ENCODE assay signal across 10 cellular contexts in genomic region chr2:237315881-237316225, GRCh38.
DNase-seq lines count a peak whose midpoint lies in the region; ATAC-seq and TF ChIP-seq lines count a peak whose summit lies in the region.
"Had no signal": no experiment of that assay in that cellular context is flagged by ENCODE, and none has a peak within 500 bp of the region (broad histone marks: within the 10 kb centered on the region; RNA-seq: fewer than 3 reads in every experiment).

No MANE protein-coding gene starts in this region.

- no peaks in the 10 kb centered on the region for H3K9me3 ChIP-seq in adipocyte (ENCODE audit: control insufficient read depth, low read length)
- H3K9me3 ChIP-seq in gastroesophageal sphincter, result no peaks in the 10 kb centered on the region
- no peaks in the 10 kb centered on the region for H3K9me3 ChIP-seq in muscle layer of duodenum (ENCODE audit: control insufficient read depth in 1 of 2, low read length in 2 of 2)
- H3K9me3 ChIP-seq in testis, result no peaks in the 10 kb centered on the region
- H3K9me3 ChIP-seq in CD8-positive, alpha-beta memory T cell (ENCODE audit: low read length), result no peaks in the 10 kb centered on the region
- H3K9me3 ChIP-seq: BLaER1 had no signal

- no peaks in the 10 kb centered on the region for H3K9me3 Mint-ChIP-seq in CD8-positive, alpha-beta memory T cell
- H3K9me3 Mint-ChIP-seq: activated naive CD4-positive, alpha-beta T cell treated with anti-CD3 and anti-CD28 coated beads, Interleukin-2, amount 10 ng/mL, durations not matched to agents 7 days and 5 days had no signal

- peaks cover 0 to 2% (median 0%) of the 10 kb centered on the region in 3 donors for H3K36me3 Mint-ChIP-seq in CD8-positive, alpha-beta memory T cell
- H3K36me3 Mint-ChIP-seq: activated naive CD4-positive, alpha-beta T cell treated with anti-CD3 and anti-CD28 coated beads, Interleukin-2, amount 10 ng/mL, durations not matched to agents 7 days and 5 days had no signal

- no peak for ATAC-seq in gastroesophageal sphincter

- TF ChIP-seq EP300 in gastroesophageal sphincter (IDR thresholded peaks at IDR 0.05), result no peak

- TF ChIP-seq CTCF in gastroesophageal sphincter (IDR thresholded peaks at IDR 0.05) (no peak), testis (IDR thresholded peaks at IDR 0.05) (no peak)

- no peak overlapping the region for H3K27ac Mint-ChIP-seq in CD8-positive, alpha-beta memory T cell
- H3K27ac Mint-ChIP-seq: activated naive CD4-positive, alpha-beta T cell treated with anti-CD3 and anti-CD28 coated beads, Interleukin-2, amount 10 ng/mL, durations not matched to agents 7 days and 5 days had no signal

- CTCF ChIA-PET in CD8-positive, alpha-beta memory T cell (lab: Charles Lee), result no interaction called here

- intact Hi-C loops in testis (cut with DNase I; ENCODE audit: low total_unique reads), result no loop called here

- H3K4me3 ChIP-seq in adipocyte (ENCODE audit: low read length), result no peak overlapping the region
- no peak overlapping the region for H3K4me3 ChIP-seq in gastroesophageal sphincter
- H3K4me3 ChIP-seq in muscle layer of duodenum (ENCODE audit: low read depth in 1 of 2, low read length in 2 of 2), result no peak overlapping the region
- no peak overlapping the region for H3K4me3 ChIP-seq in testis
- no peak overlapping the region for H3K4me3 ChIP-seq in CD8-positive, alpha-beta memory T cell (ENCODE audit: low read length)
- H3K4me3 ChIP-seq: BLaER1 had no signal

- WGBS in gastroesophageal sphincter (ENCODE audit: low coverage in 1 of 2), 2 donors, result 14 to 38% methylated on average over 6 of the region's 6 CpGs
- WGBS in testis, 2 donors, result 33 to 51% methylated on average over 6 of the region's 6 CpGs

- H3K4me3 Mint-ChIP-seq in CD8-positive, alpha-beta memory T cell, result no peak overlapping the region
- H3K4me3 Mint-ChIP-seq: activated naive CD4-positive, alpha-beta T cell treated with anti-CD3 and anti-CD28 coated beads, Interleukin-2, amount 10 ng/mL, durations not matched to agents 7 days and 5 days had no signal

- H3K27me3 Mint-ChIP-seq in CD8-positive, alpha-beta memory T cell, result peaks cover 7 to 24% of the 10 kb centered on the region in 2 donors

- no peaks in the 10 kb centered on the region for H3K4me1 Mint-ChIP-seq in CD8-positive, alpha-beta memory T cell
- H3K4me1 Mint-ChIP-seq: activated naive CD4-positive, alpha-beta T cell treated with anti-CD3 and anti-CD28 coated beads, Interleukin-2, amount 10 ng/mL, durations not matched to agents 7 days and 5 days had no signal

- H3K27me3 ChIP-seq in adipocyte (replicated peaks; ENCODE audit: control insufficient read depth, insufficient read depth, low read length), result no peaks in the 10 kb centered on the region
- no peaks in the 10 kb centered on the region for H3K27me3 ChIP-seq in gastroesophageal sphincter
- no peaks in the 10 kb centered on the region for H3K27me3 ChIP-seq in muscle layer of duodenum (ENCODE audit: low read depth, low read length)
- no peaks in the 10 kb centered on the region for H3K27me3 ChIP-seq in testis
- no peaks in the 10 kb centered on the region for H3K27me3 ChIP-seq in CD8-positive, alpha-beta memory T cell (ENCODE audit: insufficient read depth, low read length, poor library complexity, severe bottlenecking)
- H3K27me3 ChIP-seq: BLaER1 had no signal

- peak overlapping the region; percentile 92 for H3K9ac ChIP-seq in adipocyte (ENCODE audit: low read length)
- H3K9ac ChIP-seq: BLaER1 had no signal

- H3K4me1 ChIP-seq in adipocyte (ENCODE audit: control insufficient read depth, insufficient read depth, low read length) (peaks cover 30% of the 10 kb centered on the region), gastroesophageal sphincter (peaks cover 21 to 79% (median 22%) of the 10 kb centered on the region in 3 donors), muscle layer of duodenum (ENCODE audit: control insufficient read depth in 1 of 2, insufficient read depth in 2 of 2, low read length in 2 of 2) (peaks cover 19 to 24% of the 10 kb centered on the region in 2 donors), testis (peaks cover 28% of the 10 kb centered on the region)
- no peaks in the 10 kb centered on the region for H3K4me1 ChIP-seq in CD8-positive, alpha-beta memory T cell (ENCODE audit: insufficient read depth, low read length)
- H3K4me1 ChIP-seq: BLaER1 had no signal

- POLR2A ChIA-PET in CD8-positive, alpha-beta memory T cell (lab: Charles Lee), result no interaction called here

- TF ChIP-seq POLR2A in gastroesophageal sphincter (IDR thresholded peaks at IDR 0.05) (no peak), testis (IDR thresholded peaks at IDR 0.05) (no peak)

- DNase-seq in adipocyte (ENCODE audit: low read depth), result no peak
- DNase-seq in testis, result peak; percentile 62
- no peak for DNase-seq in NCI-H1105 treated with DMSO at 0.1 percent for 48 hours (lab: John Stamatoyannopoulos, UW)
- DNase-seq in SHP77 treated with DMSO at 0.1 percent for 48 hours (lab: John Stamatoyannopoulos, UW), result no peak
- DNase-seq in CD8-positive, alpha-beta memory T cell, result no peak
- DNase-seq in HUDEP-2 (lab: John Stamatoyannopoulos, UW; ENCODE audit: unreplicated experiment in 76 of 76), result no peak
- DNase-seq: activated naive CD4-positive, alpha-beta T cell treated with anti-CD3 and anti-CD28 coated beads, Interleukin-2, amount 10 ng/mL, durations not matched to agents 7 days and 5 days had no signal

- H3K27ac ChIP-seq in gastroesophageal sphincter (peak overlapping the region; percentile 92 to 96 (median 94)), muscle layer of duodenum (ENCODE audit: low read length) (peak overlapping the region; percentile 97), testis (peak overlapping the region; percentile 85 to 93)
- H3K27ac ChIP-seq in CD8-positive, alpha-beta memory T cell (ENCODE audit: low read depth, low read length), result no peak overlapping the region
- H3K27ac ChIP-seq: BLaER1 had no signal

- H3K36me3 ChIP-seq in adipocyte (ENCODE audit: control insufficient read depth, insufficient read depth, low read length, severe bottlenecking) (no peaks in the 10 kb centered on the region), gastroesophageal sphincter (no peaks in the 10 kb centered on the region), muscle layer of duodenum (ENCODE audit: control insufficient read depth in 1 of 2, insufficient read depth in 2 of 2, low read length in 2 of 2) (no peaks in the 10 kb centered on the region), testis (ENCODE audit: low read depth, missing control alignments) (no peaks in the 10 kb centered on the region)
- no peaks in the 10 kb centered on the region for H3K36me3 ChIP-seq in CD8-positive, alpha-beta memory T cell (ENCODE audit: insufficient read depth, low read length)
- H3K36me3 ChIP-seq: BLaER1 had no signal
